14 cellular contexts compared by ENCODE assay signal in genomic region chr6:85498596-85499258, GRCh38. TPM values are rescaled to one million over a fixed set of nuclear protein-coding genes. Genes with fewer than 3 reads are reported as not detected.
DNase-seq lines count a peak whose midpoint lies in the region; ATAC-seq and TF ChIP-seq lines count a peak whose summit lies in the region.
"Had no signal": no experiment of that assay in that cellular context is flagged by ENCODE, and none has a peak within 500 bp of the region (broad histone marks: within the 10 kb centered on the region; RNA-seq: fewer than 3 reads in every experiment).

No MANE protein-coding gene starts in this region.

- H3K27me3 ChIP-seq in IMR-90 (ENCODE audit: control insufficient read depth, insufficient read depth, low read length) = no peaks in the 10 kb centered on the region
- H3K27me3 ChIP-seq: heart left ventricle had no signal

- no peak overlapping the region for H3K27ac ChIP-seq in IMR-90 (ENCODE audit: insufficient read depth, low read length)
- H3K27ac ChIP-seq: heart left ventricle had no signal

- no peak overlapping the region for H2AFZ ChIP-seq in IMR-90 (replicated peaks; ENCODE audit: low read length, poor library complexity)

- dilution Hi-C loops in IMR-90 (cut with HindIII; ENCODE audit: low sequenced_read_pairs, unreplicated experiment) = no loop called here

- H3K4me1 ChIP-seq in IMR-90 (ENCODE audit: control insufficient read depth, insufficient read depth, low read length) = peaks cover 4% of the 10 kb centered on the region

- peaks cover 8% of the 10 kb centered on the region for H3K9me3 Mint-ChIP-seq in Calu3 (ENCODE audit: low read depth, unreplicated experiment)
- H3K9me3 Mint-ChIP-seq in activated T-helper 17 cell treated with anti-CD3 and anti-CD28 coated beads, Interleukin-2, amount 50 U/mL, for 72 hours = peaks cover 8% of the 10 kb centered on the region
- no peaks in the 10 kb centered on the region for H3K9me3 Mint-ChIP-seq in immature natural killer cell
- H3K9me3 Mint-ChIP-seq in activated naive CD8-positive, alpha-beta T cell treated with anti-CD3 and anti-CD28 coated beads, Interleukin-2, amount 50 U/mL, for 24 hours = peaks cover 20% of the 10 kb centered on the region

- WGBS in IMR-90 (ENCODE audit: extremely low coverage in 2 of 2, insufficient read length in 1 of 2), 2 experiments = no CpG with 5 or more reads among the region's 2 CpGs

- peaks cover 35% of the 10 kb centered on the region for H3K4me1 Mint-ChIP-seq in Calu3 (ENCODE audit: low read depth, unreplicated experiment)
- H3K4me1 Mint-ChIP-seq in activated T-helper 17 cell treated with anti-CD3 and anti-CD28 coated beads, Interleukin-2, amount 50 U/mL, for 72 hours = peaks cover 17% of the 10 kb centered on the region
- H3K4me1 Mint-ChIP-seq in immature natural killer cell = peaks cover 17 to 23% of the 10 kb centered on the region in 2 donors
- H3K4me1 Mint-ChIP-seq in activated naive CD8-positive, alpha-beta T cell treated with anti-CD3 and anti-CD28 coated beads, Interleukin-2, amount 50 U/mL, for 24 hours = peaks cover 22% of the 10 kb centered on the region
- H3K4me1 Mint-ChIP-seq: brain; stimulated activated memory B cell treated with anti-CD40 and anti-IgM and Interleukin-4, amounts not matched to agents 10 μg/mL and 1 μg/mL and 100 μg/mL, for 72 hours had no signal

- POLR2A ChIA-PET in IMR-90 (lab: Charles Lee; ENCODE audit: unreplicated experiment) = no interaction called here

- TF ChIP-seq CTCF in Calu3 (IDR thresholded peaks at IDR 0.05; ENCODE audit: unreplicated experiment) = no peak
- TF ChIP-seq CTCF in IMR-90 (conservative IDR thresholded peaks at IDR 0.05; ENCODE audit: low read depth, low read length) = no peak
- TF ChIP-seq CTCF in GM10266 (IDR thresholded peaks at IDR 0.05; ENCODE audit: control insufficient read depth, insufficient read depth, low read depth, missing control alignments) = no peak

- no peak overlapping the region for H2AK5ac ChIP-seq in IMR-90 (ENCODE audit: low read depth, low read length)

- H3K36me3 ChIP-seq in IMR-90 (ENCODE audit: control insufficient read depth, insufficient read depth, low read length) = peaks cover 7% of the 10 kb centered on the region

- H2BK15ac ChIP-seq in IMR-90 (ENCODE audit: low read depth, low read length) = no peak overlapping the region

- no peak overlapping the region for H3K4me3 ChIP-seq in IMR-90 (ENCODE audit: insufficient read depth, low read depth, low read length)
- H3K4me3 ChIP-seq: heart left ventricle had no signal

- H2AK9ac ChIP-seq in IMR-90 (replicated peaks; ENCODE audit: low read depth, low read length, poor library complexity) = no peak overlapping the region

- H3K4ac ChIP-seq in IMR-90 (ENCODE audit: low read depth, low read length) = no peak overlapping the region

- no peak overlapping the region for H3K9ac ChIP-seq in IMR-90 (ENCODE audit: low read depth, low read length)

- H4K20me1 ChIP-seq in IMR-90 (ENCODE audit: insufficient read depth, low read length) = no peaks in the 10 kb centered on the region

- peaks cover 30% of the 10 kb centered on the region for H3K36me3 Mint-ChIP-seq in Calu3 (ENCODE audit: insufficient read depth, unreplicated experiment)
- peaks cover 17% of the 10 kb centered on the region for H3K36me3 Mint-ChIP-seq in activated T-helper 17 cell treated with anti-CD3 and anti-CD28 coated beads, Interleukin-2, amount 50 U/mL, for 72 hours (ENCODE audit: low read depth)
- peaks cover 7 to 25% (median 11%) of the 10 kb centered on the region in 3 donors for H3K36me3 Mint-ChIP-seq in immature natural killer cell
- H3K36me3 Mint-ChIP-seq in activated naive CD8-positive, alpha-beta T cell treated with anti-CD3 and anti-CD28 coated beads, Interleukin-2, amount 50 U/mL, for 24 hours (ENCODE audit: low read depth) = peaks cover 28% of the 10 kb centered on the region

- H3K9me1 ChIP-seq in IMR-90 (ENCODE audit: insufficient read depth, low read length) = peaks cover 8% of the 10 kb centered on the region; the same call in 1 of the 2 replicates

- CTCF ChIA-PET in Calu3 (lab: Charles Lee) = interaction anchor here (0.6 kb wide), 1 partner anchor 30 kb away, joined by 3 read pairs; no protein-coding TSS in a partner anchor
- CTCF ChIA-PET in IMR-90 (lab: Yijun Ruan, JAX) = no interaction called here

- ATAC-seq in IMR-90 (ENCODE audit: low read depth) (peak; percentile 64), GM21717 (IDR thresholded peaks at IDR 0.05; ENCODE audit: unreplicated experiment) (no peak)
- peak; percentile 58 for ATAC-seq in activated T-helper 17 cell treated with anti-CD3 and anti-CD28 coated beads, Interleukin-2, amount 50 U/mL, for 72 hours (replicated peaks)
- ATAC-seq in activated naive CD8-positive, alpha-beta T cell treated with anti-CD3 and anti-CD28 coated beads, Interleukin-2, amount 50 U/mL, for 24 hours = no peak
- ATAC-seq: heart left ventricle; stimulated activated memory B cell treated with anti-CD40 and anti-IgM and Interleukin-4, amounts not matched to agents 10 μg/mL and 1 μg/mL and 100 μg/mL, for 72 hours had no signal

- H3K27ac Mint-ChIP-seq in Calu3 (ENCODE audit: unreplicated experiment) (no peak overlapping the region), immature natural killer cell (peak overlapping the region in 2 of 6 donors; percentile 0 to 57)
- H3K27ac Mint-ChIP-seq in activated T-helper 17 cell treated with anti-CD3 and anti-CD28 coated beads, Interleukin-2, amount 50 U/mL, for 72 hours = peak overlapping the region; percentile 5
- H3K27ac Mint-ChIP-seq in activated naive CD8-positive, alpha-beta T cell treated with anti-CD3 and anti-CD28 coated beads, Interleukin-2, amount 50 U/mL, for 24 hours = no peak overlapping the region
- H3K27ac Mint-ChIP-seq: activated CD4-positive, alpha-beta memory T cell treated with anti-CD3 and anti-CD28 coated beads for 36 hours; brain; stimulated activated memory B cell treated with anti-CD40 and anti-IgM and Interleukin-4, amounts not matched to agents 10 μg/mL and 1 μg/mL and 100 μg/mL, for 72 hours had no signal

- no peak overlapping the region for H3K4me2 ChIP-seq in IMR-90 (ENCODE audit: low read depth, low read length)

- H4K5ac ChIP-seq in IMR-90 (ENCODE audit: low read depth, low read length) = no peak overlapping the region

- TF ChIP-seq POLR2A in IMR-90 (IDR thresholded peaks at IDR 0.05; ENCODE audit: low read depth, low read length) = no peak

- H3K4me3 Mint-ChIP-seq in Calu3 (ENCODE audit: low read depth, unreplicated experiment) (no peak overlapping the region), immature natural killer cell (no peak overlapping the region)
- no peak overlapping the region for H3K4me3 Mint-ChIP-seq in activated T-helper 17 cell treated with anti-CD3 and anti-CD28 coated beads, Interleukin-2, amount 50 U/mL, for 72 hours
- no peak overlapping the region for H3K4me3 Mint-ChIP-seq in activated naive CD8-positive, alpha-beta T cell treated with anti-CD3 and anti-CD28 coated beads, Interleukin-2, amount 50 U/mL, for 24 hours
- H3K4me3 Mint-ChIP-seq: activated CD4-positive, alpha-beta memory T cell treated with anti-CD3 and anti-CD28 coated beads for 36 hours; brain; stimulated activated memory B cell treated with anti-CD40 and anti-IgM and Interleukin-4, amounts not matched to agents 10 μg/mL and 1 μg/mL and 100 μg/mL, for 72 hours had no signal

- intact Hi-C loops in Calu3 (cut with micrococcal nuclease; ENCODE audit: unreplicated experiment) = no loop called here
- intact Hi-C loops in IMR-90 (cut with micrococcal nuclease) = no loop called here

- H3K56ac ChIP-seq in IMR-90 (ENCODE audit: extremely low read depth, insufficient read depth, low read length) = no peak overlapping the region

- H3K23ac ChIP-seq in IMR-90 (ENCODE audit: low read depth, low read length) = no peak overlapping the region

- TF ChIP-seq RAD21 in IMR-90 (IDR thresholded peaks at IDR 0.05; ENCODE audit: low read length) = no peak

- in situ Hi-C loops in IMR-90 (cut with MboI; ENCODE audit: low sequenced_read_pairs) = no loop called here

- no peak overlapping the region for H3K18ac ChIP-seq in IMR-90 (ENCODE audit: low read depth, low read length)

- H2BK120ac ChIP-seq in IMR-90 (ENCODE audit: low read depth, low read length) = no peak overlapping the region

- no peak overlapping the region for H2BK5ac ChIP-seq in IMR-90 (ENCODE audit: low read depth, low read length, poor library complexity, severe bottlenecking)

- peaks cover 0 to 2% of the 10 kb centered on the region in 2 experiments; a peak in 1 of 4 replicates for H3K79me1 ChIP-seq in IMR-90 (ENCODE audit: low read depth in 1 of 2, low read length in 2 of 2)

- peak; percentile 67 for DNase-seq in Calu3
- DNase-seq in IMR-90 = peak; percentile 46
- DNase-seq in immature natural killer cell = peak; percentile 14 to 28 (median 14)
- DNase-seq in globus pallidus (ENCODE audit: low spot score) = no peak
- DNase-seq in GM10266 (ENCODE audit: extremely low spot score) = no peak
- no peak for DNase-seq in activated naive CD8-positive, alpha-beta T cell treated with anti-CD3 and anti-CD28 coated beads, Interleukin-2, amount 50 U/mL, for 24 hours
- DNase-seq: activated CD4-positive, alpha-beta memory T cell treated with anti-CD3 and anti-CD28 coated beads for 36 hours; heart left ventricle; NCI-H1436; SHP77 treated with DMSO at 0.1 percent for 48 hours had no signal

- H3K9me3 ChIP-seq in IMR-90 (ENCODE audit: control insufficient read depth, insufficient read depth, low read length) = no peaks in the 10 kb centered on the region
- H3K9me3 ChIP-seq: heart left ventricle had no signal

- no TSS peak for BruUV-seq in Calu3 (replicated peaks; lab: Mats Ljungman, UMichigan)
- BruUV-seq in IMR-90 (replicated peaks; lab: Mats Ljungman, UMichigan) = no TSS peak

- no peak overlapping the region for H3K14ac ChIP-seq in IMR-90 (replicated peaks; ENCODE audit: low read depth, low read length)

- H3K27me3 Mint-ChIP-seq in Calu3 (ENCODE audit: unreplicated experiment) = no peaks in the 10 kb centered on the region
- no peaks in the 10 kb centered on the region for H3K27me3 Mint-ChIP-seq in activated T-helper 17 cell treated with anti-CD3 and anti-CD28 coated beads, Interleukin-2, amount 50 U/mL, for 72 hours
- peaks cover 0 to 8% (median 0%) of the 10 kb centered on the region in 3 donors for H3K27me3 Mint-ChIP-seq in immature natural killer cell (ENCODE audit: low read depth in 3 of 3)
- no peaks in the 10 kb centered on the region for H3K27me3 Mint-ChIP-seq in activated naive CD8-positive, alpha-beta T cell treated with anti-CD3 and anti-CD28 coated beads, Interleukin-2, amount 50 U/mL, for 24 hours
- H3K27me3 Mint-ChIP-seq: activated CD4-positive, alpha-beta memory T cell treated with anti-CD3 and anti-CD28 coated beads for 36 hours; brain; stimulated activated memory B cell treated with anti-CD40 and anti-IgM and Interleukin-4, amounts not matched to agents 10 μg/mL and 1 μg/mL and 100 μg/mL, for 72 hours had no signal

- H4K8ac ChIP-seq in IMR-90 (ENCODE audit: low read depth in 2 of 2, low read length in 2 of 2) = no peak overlapping the region

- no peak overlapping the region for H4K91ac ChIP-seq in IMR-90 (ENCODE audit: insufficient read depth, low read depth, low read length)

- no peak overlapping the region for H2BK20ac ChIP-seq in IMR-90 (ENCODE audit: low read depth, low read length)

RNA-seq across cellular contexts. Expression of gene NT5E, which starts 48.8 kb away (rescaled TPM):
- total RNA-seq in Calu3 (2022) = 52.8 and 76.5 TPM in 2 replicates
- total RNA-seq in IMR-90 (2012; rRNA removed) = 280 and 281 TPM in 2 replicates
- 153 and 178 TPM in 2 replicates for polyA plus RNA-seq in IMR-90 (2012; rRNA removed)
- 55.3 and 126 TPM in 2 replicates for polyA plus RNA-seq in IMR-90 (2012; cell fraction: cytosol; rRNA removed)
- polyA plus RNA-seq in IMR-90 (2012; cell fraction: nucleus; rRNA removed; ENCODE audit: low replicate concordance) = 66.2 and 102 TPM in 2 replicates
- 10 to 100 TPM in 1 of 2 donors, 1 to 10 TPM in 1; 1.2 to 10.5 TPM for total RNA-seq in activated T-helper 17 cell treated with anti-CD3 and anti-CD28 coated beads, Interleukin-2, amount 50 U/mL, for 72 hours
- polyA plus RNA-seq in immature natural killer cell = under 1 TPM; 0.12 to 0.80 (median 0.52) TPM

Comparison
In these comparisons a context has a peak if more than half of its experiments do, and no peak if none do; other contexts are left out.
1. DNase-seq: peak in Calu3 (single experiment), IMR-90 (single experiment) and immature natural killer cell (3 of 3); none in globus pallidus (single experiment), GM10266 (single experiment) and activated naive CD8-positive, alpha-beta T cell treated with anti-CD3 and anti-CD28 coated beads, Interleukin-2, amount 50 U/mL, for 24 hours (single experiment).
2. ATAC-seq: peak in IMR-90 (single experiment) and activated T-helper 17 cell treated with anti-CD3 and anti-CD28 coated beads, Interleukin-2, amount 50 U/mL, for 72 hours (single experiment); none in activated naive CD8-positive, alpha-beta T cell treated with anti-CD3 and anti-CD28 coated beads, Interleukin-2, amount 50 U/mL, for 24 hours (single experiment) and GM21717 (single experiment).